In genomic region chr1:19232526-19232851, GRCh38 we compare ENCODE assay signal across 1 cellular context.
TF ChIP-seq lines count a peak whose summit lies in the region.

No MANE protein-coding gene starts in this region.

TF ChIP-seq in SK-N-SH treated with all-trans-retinoic acid at 6 μM for 48 hours, 23 proteins besides CTCF, POLR2A, EP300 and RAD21 (continued from another document):
- TF ChIP-seq, protein P1, sequence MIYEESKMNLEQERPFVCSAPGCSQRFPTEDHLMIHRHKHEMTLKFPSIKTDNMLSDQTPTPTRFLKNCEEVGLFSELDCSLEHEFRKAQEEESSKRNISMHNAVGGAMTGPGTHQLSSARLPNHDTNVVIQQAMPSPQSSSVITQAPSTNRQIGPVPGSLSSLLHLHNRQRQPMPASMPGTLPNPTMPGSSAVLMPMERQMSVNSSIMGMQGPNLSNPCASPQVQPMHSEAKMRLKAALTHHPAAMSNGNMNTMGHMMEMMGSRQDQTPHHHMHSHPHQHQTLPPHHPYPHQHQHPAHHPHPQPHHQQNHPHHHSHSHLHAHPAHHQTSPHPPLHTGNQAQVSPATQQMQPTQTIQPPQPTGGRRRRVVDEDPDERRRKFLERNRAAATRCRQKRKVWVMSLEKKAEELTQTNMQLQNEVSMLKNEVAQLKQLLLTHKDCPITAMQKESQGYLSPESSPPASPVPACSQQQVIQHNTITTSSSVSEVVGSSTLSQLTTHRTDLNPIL (CRISPR knock-in tag; IDR thresholded peaks at IDR 0.05; ENCODE audit: low read depth) = no peak
- no peak for TF ChIP-seq ZNF565 (CRISPR knock-in tag; conservative IDR thresholded peaks at IDR 0.05; ENCODE audit: low read depth)
